ENCODE assay signal across 26 cellular contexts in genomic region chr18:73264562-73264921, GRCh38.
"Had no signal": no experiment of that assay in that cellular context is flagged by ENCODE, and none has a peak within 500 bp of the region (broad histone marks: within the 10 kb centered on the region; RNA-seq: fewer than 3 reads in every experiment).

No MANE protein-coding gene starts in this region.

- H3K4me1 ChIP-seq: prostate gland, right atrium auricular region, tibial artery, uterus had no signal

- H3K27me3 Mint-ChIP-seq: activated T-cell treated with anti-CD3 and anti-CD28 coated beads, Interleukin-2, amount 50 U/mL, for 24 hours had no signal

- H3K9me3 ChIP-seq: prostate gland, right atrium auricular region, tibial artery, uterus had no signal

- H3K4me3 ChIP-seq: dorsolateral prefrontal cortex, lung, prostate gland, right atrium auricular region, tibial artery, uterus had no signal

- ATAC-seq: activated CD8-positive, alpha-beta T cell treated with anti-CD3 and anti-CD28 coated beads, Interleukin-2, amount 10 ng/mL, durations not matched to agents 7 days and 5 days; left lobe of liver had no signal

- H3K36me3 ChIP-seq: brain microvascular endothelial cell, prostate gland, right atrium auricular region, tibial artery, uterus had no signal

- DNase-seq: activated CD4-positive, alpha-beta T cell treated with anti-CD3 and anti-CD28 coated beads for 48 hours; activated CD4-positive, CD25-positive, alpha-beta regulatory T cell; activated CD8-positive, alpha-beta T cell treated with anti-CD3 and anti-CD28 coated beads, Interleukin-2, amount 10 ng/mL, durations not matched to agents 7 days and 5 days; activated naive CD4-positive, alpha-beta T cell treated with Interleukin-2 at 50 U/mL for 16 hours; activated T-cell treated with anti-CD3 and anti-CD28 coated beads, Interleukin-2, amount 50 U/mL, for 24 hours; anterior cingulate cortex; brain microvascular endothelial cell; central memory CD4-positive, alpha-beta T cell; dorsolateral prefrontal cortex; foreskin melanocyte; hypothalamus; kidney; nephron progenitor cell; stimulated activated CD4-positive, alpha-beta T cell treated with anti-CD3 and anti-CD28 coated beads, Interleukin-12 subunit alpha, Interleukin-12 subunit beta, amount 100 ng/mL, for 4 hours; stimulated activated CD4-positive, alpha-beta T cell treated with anti-CD3 and anti-CD28 coated beads, Interleukin-1b, Interleukin-23, amount 100 ng/mL, for 48 hours; stimulated activated CD8-positive, alpha-beta memory T cell treated with anti-CD3 and anti-CD28 coated beads, Interleukin-4, amount 100 ng/mL, for 48 hours; stimulated activated naive CD4-positive, alpha-beta T cell treated with Interleukin-2 at 50 U/mL for 16 hours; T-helper 9 cell; tibial artery; uterus had no signal

- H3K9me3 Mint-ChIP-seq: activated T-cell treated with anti-CD3 and anti-CD28 coated beads, Interleukin-2, amount 50 U/mL, for 24 hours; nephron progenitor cell had no signal

- H3K4me3 Mint-ChIP-seq: activated CD8-positive, alpha-beta T cell treated with anti-CD3 and anti-CD28 coated beads, Interleukin-2, amount 10 ng/mL, durations not matched to agents 7 days and 5 days; activated T-cell treated with anti-CD3 and anti-CD28 coated beads, Interleukin-2, amount 50 U/mL, for 24 hours; nephron progenitor cell had no signal

- H3K27me3 ChIP-seq: brain microvascular endothelial cell, dorsolateral prefrontal cortex, right atrium auricular region, tibial artery, uterus had no signal

- H3K4me1 Mint-ChIP-seq: nephron progenitor cell had no signal

- H3K27ac ChIP-seq: brain microvascular endothelial cell, dorsolateral prefrontal cortex, epithelial cell of prostate, prostate gland, right atrium auricular region, tibial artery, uterus had no signal

- H3K27ac Mint-ChIP-seq: activated CD8-positive, alpha-beta T cell treated with anti-CD3 and anti-CD28 coated beads, Interleukin-2, amount 10 ng/mL, durations not matched to agents 7 days and 5 days; activated T-cell treated with anti-CD3 and anti-CD28 coated beads, Interleukin-2, amount 50 U/mL, for 24 hours; activated T-helper 2 cell treated with anti-CD3 and anti-CD28 coated beads, Interferon-gamma antibody, Interleukin-2, Interleukin-4, amounts not matched to agents 10 μg/mL and 5 μg/mL and 100 μg/mL, durations not matched to agents 14 hours and 24 hours and 36 hours; nephron progenitor cell had no signal
